Comparison of ENCODE assay signal across 7 cellular contexts in the genomic region with DNA sequence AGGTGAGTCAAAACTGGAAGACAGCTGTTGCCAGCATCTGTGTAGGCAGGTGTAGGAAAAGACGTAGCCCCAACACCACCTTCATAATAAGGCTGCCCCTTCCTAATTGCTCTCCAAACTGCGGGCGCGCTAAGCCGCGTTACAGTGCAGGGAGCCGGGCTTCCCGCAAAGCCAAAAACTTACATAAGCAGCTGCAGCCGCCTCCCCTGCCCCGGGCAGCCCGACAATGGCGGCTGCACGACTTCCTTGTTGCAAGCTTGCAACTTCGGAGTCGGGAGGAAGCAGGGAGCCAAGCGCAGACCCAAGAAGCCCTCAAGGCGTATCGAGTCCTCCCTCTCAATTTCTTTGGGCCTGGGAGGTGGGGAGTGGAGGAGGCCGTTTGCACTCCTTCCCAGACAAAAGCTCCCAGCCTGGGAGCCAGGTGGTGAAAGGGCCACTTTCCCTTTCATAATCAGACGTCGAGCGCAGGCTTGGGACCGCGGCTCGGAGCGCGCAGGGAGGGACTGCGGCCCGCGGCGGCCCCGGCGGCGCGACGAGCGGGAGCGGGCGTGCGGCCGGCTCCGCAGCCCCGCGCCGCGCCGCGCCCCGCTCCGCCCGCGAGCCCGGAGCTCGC. TPM values are rescaled to one million over a fixed set of nuclear protein-coding genes. Genes with fewer than 3 reads are reported as not detected.
DNase-seq lines count a peak whose midpoint lies in the region; ATAC-seq and TF ChIP-seq lines count a peak whose summit lies in the region.

No MANE protein-coding gene starts in this region.

- H3K9me3 ChIP-seq in colonic mucosa (no peaks in the 10 kb centered on the region), lower lobe of right lung (no peaks in the 10 kb centered on the region)

- peak overlapping the region; percentile 80 to 82 for H3K9ac ChIP-seq in colonic mucosa (ENCODE audit: low read depth in 2 of 2, low read length in 2 of 2)

- ATAC-seq in GM18519 (IDR thresholded peaks at IDR 0.05; ENCODE audit: low FRiP score, unreplicated experiment) (peak; percentile 2), HG02852 (IDR thresholded peaks at IDR 0.05; ENCODE audit: unreplicated experiment) (peak; percentile 25), lower lobe of right lung (peak in 1 of 2 donors; percentile 41)
- ATAC-seq in activated CD4-positive, alpha-beta T cell treated with anti-CD3 and anti-CD28 coated beads for 36 hours, result peak; percentile 12

- intact Hi-C loops in activated CD4-positive, alpha-beta T cell treated with anti-CD3 and anti-CD28 coated beads for 36 hours (cut with DNase I, micrococcal nuclease), result loop anchor here (1.0 to 10.0 kb wide), 5 partner anchors 57 to 1842 kb away; partner anchors contain the start of genes EPB41L3 (in 1 of the 2) and TGIF1 (in 1 of the 2)
- intact Hi-C loops in colonic mucosa (cut with DNase I), result no loop called here
- intact Hi-C loops in lower lobe of right lung (cut with DNase I), result no loop called here

- H3K27ac ChIP-seq in colonic mucosa (peak overlapping the region; percentile 98), lower lobe of right lung (peak overlapping the region; percentile 98)

- H3K4me3 ChIP-seq in colonic mucosa, result peak overlapping the region; percentile 74
- H3K4me3 ChIP-seq in lower lobe of right lung, result peak overlapping the region; percentile 83

- peaks cover 30% of the 10 kb centered on the region for H3K36me3 Mint-ChIP-seq in activated CD4-positive, alpha-beta T cell treated with anti-CD3 and anti-CD28 coated beads for 36 hours (ENCODE audit: low read depth)

- H3K4me3 Mint-ChIP-seq in activated CD4-positive, alpha-beta T cell treated with anti-CD3 and anti-CD28 coated beads for 36 hours, result peak overlapping the region; percentile 82

- peaks cover 37% of the 10 kb centered on the region for H3K4me1 Mint-ChIP-seq in activated CD4-positive, alpha-beta T cell treated with anti-CD3 and anti-CD28 coated beads for 36 hours

- H3K4me1 ChIP-seq in colonic mucosa (peaks cover 8% of the 10 kb centered on the region), lower lobe of right lung (peaks cover 12% of the 10 kb centered on the region)

- peak; percentile 65 for DNase-seq in NCI-H2171 treated with DMSO at 0.1 percent for 48 hours (lab: John Stamatoyannopoulos, UW)
- peak; percentile 69 for DNase-seq in activated CD4-positive, alpha-beta T cell treated with anti-CD3 and anti-CD28 coated beads for 36 hours
- peak; percentile 65 for DNase-seq in colonic mucosa
- peak; percentile 76 for DNase-seq in lower lobe of right lung
- peak; percentile 27 for DNase-seq in stimulated activated CD8-positive, alpha-beta memory T cell treated with anti-CD3 and anti-CD28 coated beads, Interleukin-12 subunit alpha, Interleukin-12 subunit beta, amount 100 ng/mL, for 1 hour (ENCODE audit: low read depth)

- peak overlapping the region; percentile 90 for H3K27ac Mint-ChIP-seq in activated CD4-positive, alpha-beta T cell treated with anti-CD3 and anti-CD28 coated beads for 36 hours

- TF ChIP-seq CTCF in colonic mucosa (IDR thresholded peaks at IDR 0.05) (no peak), lower lobe of right lung (IDR thresholded peaks at IDR 0.05) (no peak)

- no peaks in the 10 kb centered on the region for H3K9me3 Mint-ChIP-seq in activated CD4-positive, alpha-beta T cell treated with anti-CD3 and anti-CD28 coated beads for 36 hours (ENCODE audit: low read depth)

- H3K27me3 ChIP-seq in colonic mucosa (no peaks in the 10 kb centered on the region), lower lobe of right lung (ENCODE audit: low read depth) (no peaks in the 10 kb centered on the region)

- CTCF ChIA-PET in activated CD4-positive, alpha-beta T cell treated with anti-CD3 and anti-CD28 coated beads for 36 hours (lab: Charles Lee), result interaction anchor here (0.6 to 2.1 kb wide), 2 partner anchors 9 to 57 kb away, joined by 6 to 7 read pairs; no protein-coding TSS in a partner anchor

- H3K36me3 ChIP-seq in colonic mucosa, result no peaks in the 10 kb centered on the region
- peaks cover 24% of the 10 kb centered on the region for H3K36me3 ChIP-seq in lower lobe of right lung

- POLR2A ChIA-PET in activated CD4-positive, alpha-beta T cell treated with anti-CD3 and anti-CD28 coated beads for 36 hours (lab: Charles Lee), result interaction anchor here (1.1 to 4.6 kb wide), 2 partner anchors 57 to 136 kb away, joined by 6 to 36 read pairs; no protein-coding TSS in a partner anchor

- H3K27me3 Mint-ChIP-seq in activated CD4-positive, alpha-beta T cell treated with anti-CD3 and anti-CD28 coated beads for 36 hours, result no peaks in the 10 kb centered on the region

RNA-seq across cellular contexts. Expression of gene ZBTB14, which starts 0.8 kb away (rescaled TPM):
- 10 to 100 TPM; 20.9 to 23.4 TPM for total RNA-seq in activated CD4-positive, alpha-beta T cell treated with anti-CD3 and anti-CD28 coated beads for 36 hours
- total RNA-seq in colonic mucosa, result 10 to 100 TPM; 10.7 to 11.8 TPM
- total RNA-seq in lower lobe of right lung, result 13.3 TPM

Comparison
In these comparisons a context has a peak if more than half of its experiments do, and no peak if none do; other contexts are left out.
1. intact Hi-C loops: an anchor here in activated CD4-positive, alpha-beta T cell treated with anti-CD3 and anti-CD28 coated beads for 36 hours (1.0 to 10.0 kb wide); none called in colonic mucosa and lower lobe of right lung.